Comparison of ENCODE assay signal across 7 cellular contexts in genomic region chr1:37478890-37479254, GRCh38. TPM values are rescaled to one million over a fixed set of nuclear protein-coding genes. Genes with fewer than 3 reads are reported as not detected.
DNase-seq lines count a peak whose midpoint lies in the region; ATAC-seq and TF ChIP-seq lines count a peak whose summit lies in the region.

No MANE protein-coding gene starts in this region.

- peaks cover 50% of the 10 kb centered on the region for H3K36me3 Mint-ChIP-seq in T-cell

- H3K4me3 Mint-ChIP-seq in T-cell: peak overlapping the region; percentile 92 to 98 (median 95)

- H3K4me1 Mint-ChIP-seq in T-cell: peaks cover 47 to 54% (median 51%) of the 10 kb centered on the region in 3 donors

- peak overlapping the region; percentile 65 for H3K9ac ChIP-seq in endocrine pancreas (ENCODE audit: control insufficient read depth, insufficient read depth, low read length)
- peak overlapping the region; percentile 42 for H3K9ac ChIP-seq in rectal smooth muscle tissue (ENCODE audit: low read length)

- DNase-seq in T-cell (peak in 26 of 34 experiments; percentile 24 to 66 (median 48)), dedifferentiated amniotic fluid mesenchymal stem cell (ENCODE audit: extremely low spot score) (no peak), GM13977 (ENCODE audit: low spot score) (no peak), NCI-H187 (lab: John Stamatoyannopoulos, UW) (no peak)

- POLR2A ChIA-PET in HEK293 (lab: Yijun Ruan, JAX) (interaction anchor here (1.8 kb wide), 1 partner anchor 8 kb away, joined by 8 read pairs; no protein-coding TSS in a partner anchor), T-cell (lab: Charles Lee) (interaction anchor here (0.5 to 1.7 kb wide), 8 partner anchors 8 to 1260 kb away, joined by 3 to 6 read pairs (median 3); partner anchors contain the start of gene MEAF6 (in 1 of the 2))

- peak in 2 of 4 experiments; percentile 17 to 20 for ATAC-seq in T-cell (replicated peaks in 1 of 4)

- H3K4me3 ChIP-seq in HEK293 (ENCODE audit: low read depth, low read length) (no peak overlapping the region), endocrine pancreas (ENCODE audit: control insufficient read depth, insufficient read depth, low read length) (no peak overlapping the region), rectal smooth muscle tissue (ENCODE audit: low read length) (peak overlapping the region; percentile 92)

- TF ChIP-seq CTCF in HEK293 (tag by site-specific recombination; IDR thresholded peaks at IDR 0.05): no peak
- no peak for TF ChIP-seq CTCF in GM13977 (IDR thresholded peaks at IDR 0.05; ENCODE audit: extremely low read depth, insufficient read depth, missing control alignments)

- H3K9me3 Mint-ChIP-seq in T-cell: no peaks in the 10 kb centered on the region

- H3K4me1 ChIP-seq in HEK293 (ENCODE audit: control insufficient read depth, insufficient read depth, low read length) (peaks cover 7% of the 10 kb centered on the region), endocrine pancreas (ENCODE audit: control insufficient read depth, insufficient read depth, low read length) (no peaks in the 10 kb centered on the region), rectal smooth muscle tissue (ENCODE audit: control insufficient read depth, insufficient read depth, low read length) (peaks cover 56% of the 10 kb centered on the region)

- H3K27me3 ChIP-seq in endocrine pancreas (ENCODE audit: control insufficient read depth, insufficient read depth, low read length): no peaks in the 10 kb centered on the region
- no peaks in the 10 kb centered on the region for H3K27me3 ChIP-seq in rectal smooth muscle tissue (ENCODE audit: control insufficient read depth, insufficient read depth, low read length)

- H3K27me3 Mint-ChIP-seq in T-cell: no peaks in the 10 kb centered on the region

- H3K9me3 ChIP-seq in HEK293 (ENCODE audit: control insufficient read depth, insufficient read depth, low read depth, low read length) (no peaks in the 10 kb centered on the region), endocrine pancreas (ENCODE audit: control insufficient read depth, low read length) (no peaks in the 10 kb centered on the region)

- in situ Hi-C loops in GM13977 (cut with MboI; ENCODE audit: low pct_unique_long_range_greater_than_20kb, low sequenced_read_pairs, unreplicated experiment): no loop called here

- peak overlapping the region; percentile 97 to 100 for H3K27ac Mint-ChIP-seq in T-cell

- H3K36me3 ChIP-seq in HEK293 (ENCODE audit: control insufficient read depth in 2 of 2, insufficient read depth in 1 of 2, low read length in 2 of 2) (peaks cover 0 to 85% of the 10 kb centered on the region in 2 experiments; a peak in 1 of 3 replicates), endocrine pancreas (ENCODE audit: control insufficient read depth, insufficient read depth, low read length) (peaks cover 7% of the 10 kb centered on the region), rectal smooth muscle tissue (ENCODE audit: control insufficient read depth, insufficient read depth, low read length) (peaks cover 43% of the 10 kb centered on the region)

- H3K27ac ChIP-seq in HEK293 (ENCODE audit: extremely low read depth, low read depth, low read length): no peak overlapping the region
- peak overlapping the region; percentile 86 for H3K27ac ChIP-seq in rectal smooth muscle tissue (ENCODE audit: low read depth, low read length)

- CTCF ChIA-PET in HEK293 (lab: Yijun Ruan, JAX) (interaction anchor here (0.6 to 10.7 kb wide), 5 partner anchors 6 to 130 kb away, joined by 3 to 127 read pairs (median 8); partner anchors contain the start of gene MEAF6), T-cell (lab: Charles Lee) (interaction anchor here (0.6 to 1.8 kb wide), 6 partner anchors 9 to 117 kb away, joined by 3 to 20 read pairs (median 4); partner anchors contain the start of gene MEAF6 (in 2 of the 2))

TF ChIP-seq in HEK293, 187 proteins besides CTCF, POLR2A, EP300 and RAD21:
- TF ChIP-seq EGR2 (tag by site-specific recombination; IDR thresholded peaks at IDR 0.05; ENCODE audit: low read depth) (peak; percentile 42; the same call in 1 of the 2 replicates), MZF1 (tag by site-specific recombination; IDR thresholded peaks at IDR 0.05; ENCODE audit: borderline replicate concordance) (no peak), ZFHX2 (tag by site-specific recombination; conservative IDR thresholded peaks at IDR 0.05) (peak; percentile 56)

RNA-seq across cellular contexts. Expression of gene ZC3H12A, which starts 4.5 kb away (rescaled TPM):
- total RNA-seq in T-cell: 100 to 1,000 TPM in 2 of 5 donors, 10 to 100 TPM in 3; 49.5 to 131 (median 53.5) TPM

RNA-seq across cellular contexts. Expression of gene MEAF6, which starts 35.7 kb away (rescaled TPM):
- total RNA-seq in T-cell: 10 to 100 TPM; 54.0 to 86.3 (median 84.9) TPM

Comparison
In these comparisons a context has a peak if more than half of its experiments do, and no peak if none do; other contexts are left out.
1. DNase-seq: peak in T-cell (26 of 34); none in dedifferentiated amniotic fluid mesenchymal stem cell (single experiment), GM13977 (single experiment) and NCI-H187 (0 of 2).